In the genomic region with DNA sequence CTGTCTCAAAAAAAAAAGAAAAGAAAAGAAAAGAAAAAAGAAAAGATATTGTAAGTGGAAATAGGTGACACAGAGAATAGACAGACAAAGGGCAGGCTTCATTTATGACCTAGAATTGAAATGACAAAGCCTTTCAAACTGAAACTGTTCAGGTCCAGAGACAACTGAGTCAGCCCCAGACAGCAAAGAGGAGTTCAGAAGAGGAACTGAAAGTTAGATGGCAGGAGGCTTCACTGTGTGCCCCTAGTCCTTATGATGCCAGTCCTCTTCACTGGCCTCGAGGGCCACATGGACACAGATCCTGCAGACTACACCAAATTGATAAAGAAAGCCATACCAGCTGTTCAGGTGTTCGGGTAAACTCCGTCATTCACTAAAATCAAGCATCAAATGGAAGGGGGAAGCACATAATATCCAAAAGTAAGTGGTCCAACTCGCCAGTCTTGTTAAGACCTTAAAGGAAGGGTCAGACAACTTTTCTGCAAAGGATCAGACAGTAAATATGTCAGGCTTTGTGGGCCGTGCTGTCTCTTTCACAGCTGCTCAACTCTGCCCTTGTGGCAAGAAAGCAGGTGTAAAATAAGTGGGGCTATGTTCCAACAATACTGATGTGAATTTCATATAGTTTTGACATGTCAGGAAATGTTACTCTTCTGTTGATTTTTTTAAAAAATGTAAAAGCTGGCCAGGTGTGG, we compare ENCODE assay signal across 11 cellular contexts.
DNase-seq lines count a peak whose midpoint lies in the region; ATAC-seq and TF ChIP-seq lines count a peak whose summit lies in the region.
"Had no signal": no experiment of that assay in that cellular context is flagged by ENCODE, and none has a peak within 500 bp of the region (broad histone marks: within the 10 kb centered on the region; RNA-seq: fewer than 3 reads in every experiment).

No MANE protein-coding gene starts in this region.

- H3K4me1 Mint-ChIP-seq in HFFc6 (ENCODE audit: low read depth): peaks cover 54% of the 10 kb centered on the region
- H3K4me1 Mint-ChIP-seq in GM23338: peaks cover 15% of the 10 kb centered on the region; the same call in 2 of the 3 replicates

- no peaks in the 10 kb centered on the region for H3F3A ChIP-seq in GM23338 (replicated peaks; ENCODE audit: low read depth)

- no peaks in the 10 kb centered on the region for H3K9me3 ChIP-seq in upper lobe of right lung
- H3K9me3 ChIP-seq: gastroesophageal sphincter had no signal

- no peak overlapping the region for H3K4me2 ChIP-seq in GM23338

- H3K4me1 ChIP-seq in upper lobe of right lung (no peaks in the 10 kb centered on the region), GM23338 (ENCODE audit: insufficient read depth) (peaks cover 14% of the 10 kb centered on the region)
- H3K4me1 ChIP-seq: gastroesophageal sphincter had no signal

- peak; percentile 37 to 87 for ATAC-seq in activated naive CD4-positive, alpha-beta T cell treated with anti-CD3 and anti-CD28 coated beads, Interleukin-2, amount 50 U/mL, for 72 hours
- peak; percentile 96 for ATAC-seq in HG03442 (IDR thresholded peaks at IDR 0.05; ENCODE audit: unreplicated experiment)
- peak; percentile 58 for ATAC-seq in upper lobe of right lung
- ATAC-seq in GM23338: no peak
- ATAC-seq: gastroesophageal sphincter had no signal

- intact Hi-C loops in upper lobe of right lung (cut with DNase I): no loop called here

- no peaks in the 10 kb centered on the region for H3K36me3 Mint-ChIP-seq in activated naive CD4-positive, alpha-beta T cell treated with anti-CD3 and anti-CD28 coated beads, Interleukin-2, amount 50 U/mL, for 72 hours
- H3K36me3 Mint-ChIP-seq in HFFc6 (ENCODE audit: low read depth) (no peaks in the 10 kb centered on the region), GM23338 (ENCODE audit: low read depth) (no peaks in the 10 kb centered on the region)

- H3K4me3 ChIP-seq in upper lobe of right lung (no peak overlapping the region), GM23338 (no peak overlapping the region)
- H3K4me3 ChIP-seq: gastroesophageal sphincter had no signal

- H3K79me2 ChIP-seq in GM23338 (replicated peaks; ENCODE audit: insufficient read depth): no peaks in the 10 kb centered on the region

- H4K20me1 ChIP-seq in GM23338 (replicated peaks; ENCODE audit: insufficient read depth): no peaks in the 10 kb centered on the region

- H3K9me3 Mint-ChIP-seq in activated naive CD4-positive, alpha-beta T cell treated with anti-CD3 and anti-CD28 coated beads, Interleukin-2, amount 50 U/mL, for 72 hours: no peaks in the 10 kb centered on the region
- H3K9me3 Mint-ChIP-seq in HFFc6 (no peaks in the 10 kb centered on the region), GM23338 (no peaks in the 10 kb centered on the region)

- H2AFZ ChIP-seq in GM23338: no peak overlapping the region

- H3K4me3 Mint-ChIP-seq in HFFc6: peak overlapping the region; percentile 27; the same call in 1 of the 2 replicates
- H3K4me3 Mint-ChIP-seq in GM23338: no peak overlapping the region

- H3K27ac ChIP-seq in upper lobe of right lung (no peak overlapping the region), GM23338 (ENCODE audit: low read depth) (no peak overlapping the region)
- H3K27ac ChIP-seq: gastroesophageal sphincter, RWPE1 had no signal

- H3K36me3 ChIP-seq in upper lobe of right lung (no peaks in the 10 kb centered on the region), GM23338 (ENCODE audit: insufficient read depth) (no peaks in the 10 kb centered on the region)
- H3K36me3 ChIP-seq: gastroesophageal sphincter had no signal

- TF ChIP-seq CTCF in HFFc6 (IDR thresholded peaks at IDR 0.05) (no peak), upper lobe of right lung (IDR thresholded peaks at IDR 0.05) (no peak), GM23338 (conservative IDR thresholded peaks at IDR 0.05; ENCODE audit: low read depth in 2 of 2) (no peak)

- no peak for DNase-seq in activated naive CD4-positive, alpha-beta T cell treated with anti-CD3 and anti-CD28 coated beads, Interleukin-2, amount 50 U/mL, for 72 hours (ENCODE audit: low spot score in 2 of 2)
- DNase-seq in activated naive CD4-positive, alpha-beta T cell treated with Interleukin-2 at 50 U/mL for 16 hours: no peak
- no peak for DNase-seq in HFFc6
- DNase-seq in upper lobe of right lung: no peak
- DNase-seq in stimulated activated CD4-positive, alpha-beta T cell treated with anti-CD3 and anti-CD28 coated beads, Interleukin-4, amount 100 ng/mL, for 24 hours: no peak
- DNase-seq in GM23338 (ENCODE audit: low spot score): no peak
- DNase-seq in NCI-H748 treated with DMSO at 0.1 percent for 48 hours (lab: John Stamatoyannopoulos, UW): no peak
- DNase-seq: activated CD4-positive, alpha-beta T cell treated with anti-CD3 and anti-CD28 coated beads, Interleukin-2, amount 50 U/mL, for 48 hours had no signal

- H3K27ac Mint-ChIP-seq in activated naive CD4-positive, alpha-beta T cell treated with anti-CD3 and anti-CD28 coated beads, Interleukin-2, amount 50 U/mL, for 72 hours: no peak overlapping the region
- H3K27ac Mint-ChIP-seq in HFFc6 (no peak overlapping the region), GM23338 (no peak overlapping the region)

- H3K27me3 Mint-ChIP-seq in HFFc6 (ENCODE audit: insufficient read depth) (no peaks in the 10 kb centered on the region), GM23338 (ENCODE audit: insufficient read depth, low read depth, poor library complexity) (peaks cover 2% of the 10 kb centered on the region)

- H3K27me3 ChIP-seq in upper lobe of right lung (no peaks in the 10 kb centered on the region), GM23338 (ENCODE audit: insufficient read depth) (no peaks in the 10 kb centered on the region)

- H3K9me2 ChIP-seq in GM23338 (ENCODE audit: insufficient read depth): peaks cover 2% of the 10 kb centered on the region; the same call in 1 of the 2 replicates

TF ChIP-seq in GM23338, 12 proteins besides CTCF, POLR2A, EP300 and RAD21 (continues in another document):
- no peak for TF ChIP-seq NANOG (IDR thresholded peaks at IDR 0.05; ENCODE audit: borderline replicate concordance)
- no peak for TF ChIP-seq CREB1 (CRISPR knock-in tag; IDR thresholded peaks at IDR 0.05; ENCODE audit: low read depth)
- TF ChIP-seq JUNB (IDR thresholded peaks at IDR 0.05; ENCODE audit: unreplicated experiment): no peak
- TF ChIP-seq, protein P1, sequence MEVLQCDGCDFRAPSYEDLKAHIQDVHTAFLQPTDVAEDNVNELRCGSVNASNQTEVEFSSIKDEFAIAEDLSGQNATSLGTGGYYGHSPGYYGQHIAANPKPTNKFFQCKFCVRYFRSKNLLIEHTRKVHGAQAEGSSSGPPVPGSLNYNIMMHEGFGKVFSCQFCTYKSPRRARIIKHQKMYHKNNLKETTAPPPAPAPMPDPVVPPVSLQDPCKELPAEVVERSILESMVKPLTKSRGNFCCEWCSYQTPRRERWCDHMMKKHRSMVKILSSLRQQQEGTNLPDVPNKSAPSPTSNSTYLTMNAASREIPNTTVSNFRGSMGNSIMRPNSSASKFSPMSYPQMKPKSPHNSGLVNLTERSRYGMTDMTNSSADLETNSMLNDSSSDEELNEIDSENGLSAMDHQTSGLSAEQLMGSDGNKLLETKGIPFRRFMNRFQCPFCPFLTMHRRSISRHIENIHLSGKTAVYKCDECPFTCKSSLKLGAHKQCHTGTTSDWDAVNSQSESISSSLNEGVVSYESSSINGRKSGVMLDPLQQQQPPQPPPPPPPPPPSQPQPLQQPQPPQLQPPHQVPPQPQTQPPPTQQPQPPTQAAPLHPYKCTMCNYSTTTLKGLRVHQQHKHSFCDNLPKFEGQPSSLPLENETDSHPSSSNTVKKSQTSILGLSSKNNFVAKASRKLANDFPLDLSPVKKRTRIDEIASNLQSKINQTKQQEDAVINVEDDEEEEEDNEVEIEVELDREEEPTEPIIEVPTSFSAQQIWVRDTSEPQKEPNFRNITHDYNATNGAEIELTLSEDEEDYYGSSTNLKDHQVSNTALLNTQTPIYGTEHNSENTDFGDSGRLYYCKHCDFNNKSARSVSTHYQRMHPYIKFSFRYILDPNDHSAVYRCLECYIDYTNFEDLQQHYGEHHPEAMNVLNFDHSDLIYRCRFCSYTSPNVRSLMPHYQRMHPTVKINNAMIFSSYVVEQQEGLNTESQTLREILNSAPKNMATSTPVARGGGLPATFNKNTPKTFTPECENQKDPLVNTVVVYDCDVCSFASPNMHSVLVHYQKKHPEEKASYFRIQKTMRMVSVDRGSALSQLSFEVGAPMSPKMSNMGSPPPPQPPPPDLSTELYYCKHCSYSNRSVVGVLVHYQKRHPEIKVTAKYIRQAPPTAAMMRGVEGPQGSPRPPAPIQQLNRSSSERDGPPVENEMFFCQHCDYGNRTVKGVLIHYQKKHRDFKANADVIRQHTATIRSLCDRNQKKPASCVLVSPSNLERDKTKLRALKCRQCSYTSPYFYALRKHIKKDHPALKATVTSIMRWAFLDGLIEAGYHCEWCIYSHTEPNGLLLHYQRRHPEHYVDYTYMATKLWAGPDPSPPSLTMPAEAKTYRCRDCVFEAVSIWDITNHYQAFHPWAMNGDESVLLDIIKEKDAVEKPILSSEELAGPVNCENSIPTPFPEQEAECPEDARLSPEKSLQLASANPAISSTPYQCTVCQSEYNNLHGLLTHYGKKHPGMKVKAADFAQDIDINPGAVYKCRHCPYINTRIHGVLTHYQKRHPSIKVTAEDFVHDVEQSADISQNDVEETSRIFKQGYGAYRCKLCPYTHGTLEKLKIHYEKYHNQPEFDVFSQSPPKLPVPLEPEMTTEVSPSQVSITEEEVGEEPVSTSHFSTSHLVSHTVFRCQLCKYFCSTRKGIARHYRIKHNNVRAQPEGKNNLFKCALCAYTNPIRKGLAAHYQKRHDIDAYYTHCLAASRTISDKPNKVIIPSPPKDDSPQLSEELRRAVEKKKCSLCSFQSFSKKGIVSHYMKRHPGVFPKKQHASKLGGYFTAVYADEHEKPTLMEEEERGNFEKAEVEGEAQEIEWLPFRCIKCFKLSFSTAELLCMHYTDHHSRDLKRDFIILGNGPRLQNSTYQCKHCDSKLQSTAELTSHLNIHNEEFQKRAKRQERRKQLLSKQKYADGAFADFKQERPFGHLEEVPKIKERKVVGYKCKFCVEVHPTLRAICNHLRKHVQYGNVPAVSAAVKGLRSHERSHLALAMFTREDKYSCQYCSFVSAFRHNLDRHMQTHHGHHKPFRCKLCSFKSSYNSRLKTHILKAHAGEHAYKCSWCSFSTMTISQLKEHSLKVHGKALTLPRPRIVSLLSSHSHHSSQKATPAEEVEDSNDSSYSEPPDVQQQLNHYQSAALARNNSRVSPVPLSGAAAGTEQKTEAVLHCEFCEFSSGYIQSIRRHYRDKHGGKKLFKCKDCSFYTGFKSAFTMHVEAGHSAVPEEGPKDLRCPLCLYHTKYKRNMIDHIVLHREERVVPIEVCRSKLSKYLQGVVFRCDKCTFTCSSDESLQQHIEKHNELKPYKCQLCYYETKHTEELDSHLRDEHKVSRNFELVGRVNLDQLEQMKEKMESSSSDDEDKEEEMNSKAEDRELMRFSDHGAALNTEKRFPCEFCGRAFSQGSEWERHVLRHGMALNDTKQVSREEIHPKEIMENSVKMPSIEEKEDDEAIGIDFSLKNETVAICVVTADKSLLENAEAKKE (CRISPR knock-in tag; IDR thresholded peaks at IDR 0.05): no peak
- no peak for TF ChIP-seq EZH2phosphoT487 (IDR thresholded peaks at IDR 0.05; ENCODE audit: unreplicated experiment)
